20 cellular contexts compared by ENCODE assay signal in genomic region chr5:155089649-155090048, GRCh38.
"Had no signal": no experiment of that assay in that cellular context is flagged by ENCODE, and none has a peak within 500 bp of the region (broad histone marks: within the 10 kb centered on the region; RNA-seq: fewer than 3 reads in every experiment).

No MANE protein-coding gene starts in this region.

- H3K9me3 ChIP-seq: esophagus squamous epithelium, heart left ventricle, right atrium auricular region, tibial artery, vagina had no signal

- H3K4me3 Mint-ChIP-seq: activated naive CD4-positive, alpha-beta T cell treated with anti-CD3 and anti-CD28 coated beads for 36 hours; activated naive CD8-positive, alpha-beta T cell treated with anti-CD3 and anti-CD28 coated beads, Interleukin-2, amount 50 U/mL, for 24 hours had no signal

- H3K27ac Mint-ChIP-seq: activated naive CD4-positive, alpha-beta T cell treated with anti-CD3 and anti-CD28 coated beads for 36 hours; activated naive CD8-positive, alpha-beta T cell treated with anti-CD3 and anti-CD28 coated beads, Interleukin-2, amount 50 U/mL, for 24 hours; activated T-helper 2 cell treated with anti-CD3 and anti-CD28 coated beads, Interferon-gamma antibody, Interleukin-2, Interleukin-4, amounts not matched to agents 10 μg/mL and 5 μg/mL and 100 μg/mL, durations not matched to agents 14 hours and 24 hours and 36 hours; progenitor cell of endocrine pancreas had no signal

- H3K27me3 ChIP-seq: esophagus squamous epithelium, heart left ventricle, right atrium auricular region, tibial artery, vagina had no signal

- H3K9me3 Mint-ChIP-seq: activated naive CD4-positive, alpha-beta T cell treated with anti-CD3 and anti-CD28 coated beads for 36 hours; activated T-helper 2 cell treated with anti-CD3 and anti-CD28 coated beads, Interferon-gamma antibody, Interleukin-2, Interleukin-4, amounts not matched to agents 10 μg/mL and 5 μg/mL and 100 μg/mL, durations not matched to agents 14 hours and 24 hours and 36 hours had no signal

- H3K36me3 ChIP-seq: esophagus squamous epithelium, heart left ventricle, right atrium auricular region, tibial artery, vagina had no signal

- ATAC-seq: activated naive CD8-positive, alpha-beta T cell treated with anti-CD3 and anti-CD28 coated beads, Interleukin-2, amount 50 U/mL, for 24 hours; heart left ventricle had no signal

- H3K27ac ChIP-seq: esophagus squamous epithelium, skin epidermis, tibial artery, vagina had no signal

- FAIRE-seq: colon had no signal

- H3K4me3 ChIP-seq: esophagus squamous epithelium, heart left ventricle, lung, right atrium auricular region, skin epidermis, tibial artery, vagina had no signal

- H3K4me1 Mint-ChIP-seq: activated naive CD8-positive, alpha-beta T cell treated with anti-CD3 and anti-CD28 coated beads, Interleukin-2, amount 50 U/mL, for 24 hours had no signal

- DNase-seq: activated CD4-positive, alpha-beta T cell treated with anti-CD3 and anti-CD28 coated beads for 1 hour; activated CD4-positive, alpha-beta T cell treated with anti-CD3 and anti-CD28 coated beads, Interleukin-2, amount 50 U/mL, for 4 hours; activated naive CD4-positive, alpha-beta T cell treated with anti-CD3 and anti-CD28 coated beads for 36 hours; activated naive CD8-positive, alpha-beta T cell treated with anti-CD3 and anti-CD28 coated beads, Interleukin-2, amount 50 U/mL, for 24 hours; caudate nucleus; esophagus squamous epithelium; foreskin melanocyte; heart left ventricle; midbrain; stimulated activated CD4-positive, alpha-beta T cell treated with anti-CD3 and anti-CD28 coated beads, Interleukin-4, amount 100 ng/mL, for 24 hours; stimulated activated naive CD4-positive, alpha-beta T cell; T1000; tibial artery had no signal

- H3K27me3 Mint-ChIP-seq: activated naive CD8-positive, alpha-beta T cell treated with anti-CD3 and anti-CD28 coated beads, Interleukin-2, amount 50 U/mL, for 24 hours; progenitor cell of endocrine pancreas had no signal
